Comparison of ENCODE assay signal across 8 cellular contexts in genomic region chr11:94585375-94585774, GRCh38. TPM values are rescaled to one million over a fixed set of nuclear protein-coding genes. Genes with fewer than 3 reads are reported as not detected.
"Had no signal": no experiment of that assay in that cellular context is flagged by ENCODE, and none has a peak within 500 bp of the region (broad histone marks: within the 10 kb centered on the region; RNA-seq: fewer than 3 reads in every experiment).

No MANE protein-coding gene starts in this region.

- H3K4me1 Mint-ChIP-seq: GM23338 had no signal

- H3K27ac Mint-ChIP-seq: GM23338, H9, IgD-negative memory B cell had no signal

- ATAC-seq: GM23338, HepG2 had no signal

- H3K36me3 Mint-ChIP-seq: IgD-negative memory B cell had no signal

- DNase-seq: H9, HCEC 1CT, KG1 had no signal

- H3K27me3 Mint-ChIP-seq: IgD-negative memory B cell had no signal

- FAIRE-seq: H1, H54, HepG2 had no signal

- H3K4me2 ChIP-seq: GM23338 had no signal

- H3K4me3 Mint-ChIP-seq: GM23338, H9, IgD-negative memory B cell had no signal

- H3K4me3 ChIP-seq: GM23338 had no signal

- H3K9me3 Mint-ChIP-seq: GM23338, H9, IgD-negative memory B cell had no signal

- H2AFZ ChIP-seq: GM23338 had no signal

RNA-seq across cellular contexts. Expression of gene PIWIL4, which starts 18.2 kb away (rescaled TPM):
- total RNA-seq: H9, HepG2 had no signal
